ENCODE assay signal across 15 cellular contexts in the genomic region with DNA sequence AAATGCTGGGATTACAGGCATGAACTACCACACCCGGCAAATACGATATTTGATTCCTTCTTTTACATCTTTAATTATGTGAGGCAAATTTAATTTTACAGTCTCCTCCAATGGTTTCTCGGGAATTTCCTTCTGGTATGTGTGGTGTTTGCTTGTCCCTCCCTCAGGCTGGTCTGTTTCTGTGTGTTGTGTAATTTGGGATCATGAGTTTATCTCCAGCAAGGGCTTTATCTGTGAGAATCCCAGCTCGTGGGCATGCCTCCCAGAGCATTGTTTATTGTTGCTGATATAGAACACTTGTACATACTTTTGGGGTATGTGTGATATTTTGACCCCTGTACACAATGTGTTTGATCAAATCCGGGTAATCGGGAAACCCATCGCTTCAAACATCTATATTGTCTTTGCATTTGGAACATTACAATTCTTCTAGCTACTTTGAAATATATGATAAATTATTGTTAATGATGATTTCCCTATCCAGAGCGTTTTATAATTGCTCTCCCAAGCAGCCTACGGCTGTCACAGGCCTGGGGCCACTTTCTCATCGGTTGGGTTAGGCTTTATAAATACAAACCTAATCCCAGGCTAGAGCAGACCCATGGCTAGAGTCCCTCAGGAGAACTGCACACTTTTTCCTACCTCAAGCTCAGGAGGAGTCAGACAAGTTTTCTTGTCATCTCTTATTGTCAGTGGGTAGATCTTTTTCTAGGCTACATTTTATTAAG. TPM values are rescaled to one million over a fixed set of nuclear protein-coding genes. Genes with fewer than 3 reads are reported as not detected.
DNase-seq lines count a peak whose midpoint lies in the region; ATAC-seq and TF ChIP-seq lines count a peak whose summit lies in the region.
"Had no signal": no experiment of that assay in that cellular context is flagged by ENCODE, and none has a peak within 500 bp of the region (broad histone marks: within the 10 kb centered on the region; RNA-seq: fewer than 3 reads in every experiment).

No MANE protein-coding gene starts in this region.

- no peak overlapping the region for H3K4me3 ChIP-seq in esophagus squamous epithelium
- H3K4me3 ChIP-seq: heart right ventricle had no signal

- TF ChIP-seq POLR2A in esophagus squamous epithelium (IDR thresholded peaks at IDR 0.05): no peak
- TF ChIP-seq POLR2A in erythroblast (IDR thresholded peaks at IDR 0.05; ENCODE audit: low read length): no peak

- H3K4me3 Mint-ChIP-seq in activated naive CD4-positive, alpha-beta T cell treated with anti-CD3 and anti-CD28 coated beads, Interleukin-2, amount 50 U/mL, for 24 hours: no peak overlapping the region
- H3K4me3 Mint-ChIP-seq in activated CD8-positive, alpha-beta T cell treated with anti-CD3 and anti-CD28 coated beads for 36 hours: no peak overlapping the region
- H3K4me3 Mint-ChIP-seq in progenitor cell of endocrine pancreas (ENCODE audit: low read depth): no peak overlapping the region
- no peak overlapping the region for H3K4me3 Mint-ChIP-seq in chondrocyte (ENCODE audit: unreplicated experiment)

- no peak for TF ChIP-seq CTCF in activated CD8-positive, alpha-beta T cell treated with anti-CD3 and anti-CD28 coated beads for 36 hours (IDR thresholded peaks at IDR 0.05)
- TF ChIP-seq CTCF in esophagus squamous epithelium (IDR thresholded peaks at IDR 0.05) (no peak), progenitor cell of endocrine pancreas (IDR thresholded peaks at IDR 0.05; ENCODE audit: unreplicated experiment) (no peak), chondrocyte (IDR thresholded peaks at IDR 0.05) (no peak)

- H3K27me3 ChIP-seq in esophagus squamous epithelium: no peaks in the 10 kb centered on the region
- H3K27me3 ChIP-seq: heart right ventricle had no signal

- H3K27ac Mint-ChIP-seq in activated naive CD4-positive, alpha-beta T cell treated with anti-CD3 and anti-CD28 coated beads, Interleukin-2, amount 50 U/mL, for 24 hours: peak overlapping the region; percentile 81
- peak overlapping the region; percentile 78 for H3K27ac Mint-ChIP-seq in activated CD8-positive, alpha-beta T cell treated with anti-CD3 and anti-CD28 coated beads for 36 hours
- H3K27ac Mint-ChIP-seq in progenitor cell of endocrine pancreas (peak overlapping the region; percentile 76), chondrocyte (ENCODE audit: unreplicated experiment) (no peak overlapping the region)

- H3K9me3 ChIP-seq in esophagus squamous epithelium: no peaks in the 10 kb centered on the region
- H3K9me3 ChIP-seq: heart right ventricle had no signal

- H3K9me3 Mint-ChIP-seq in activated naive CD4-positive, alpha-beta T cell treated with anti-CD3 and anti-CD28 coated beads, Interleukin-2, amount 50 U/mL, for 24 hours: no peaks in the 10 kb centered on the region
- H3K9me3 Mint-ChIP-seq in activated CD8-positive, alpha-beta T cell treated with anti-CD3 and anti-CD28 coated beads for 36 hours: no peaks in the 10 kb centered on the region
- H3K9me3 Mint-ChIP-seq in progenitor cell of endocrine pancreas (ENCODE audit: low read depth) (no peaks in the 10 kb centered on the region), chondrocyte (ENCODE audit: low read depth) (no peaks in the 10 kb centered on the region)

- POLR2A ChIA-PET in activated CD8-positive, alpha-beta T cell treated with anti-CD3 and anti-CD28 coated beads for 36 hours (lab: Charles Lee): interaction anchor here (0.5 kb wide), 2 partner anchors 19 to 36 kb away, joined by 3 read pairs; no protein-coding TSS in a partner anchor

- H3K27ac ChIP-seq in esophagus squamous epithelium: peak overlapping the region in 3 of 4 donors; percentile 10 to 87 (median 83)
- H3K27ac ChIP-seq: heart right ventricle had no signal

- no peak for DNase-seq in activated naive CD4-positive, alpha-beta T cell treated with Interleukin-2 at 50 U/mL for 16 hours
- DNase-seq in activated CD8-positive, alpha-beta T cell treated with anti-CD3 and anti-CD28 coated beads for 36 hours: no peak
- DNase-seq in esophagus squamous epithelium (lab: John Stamatoyannopoulos, UW) (no peak), progenitor cell of endocrine pancreas (ENCODE audit: low spot score, unreplicated experiment) (no peak), erythroblast (lab: John Stamatoyannopoulos, UW) (no peak), chondrocyte (ENCODE audit: low spot score) (no peak)
- DNase-seq: activated CD8-positive, alpha-beta memory T cell treated with anti-CD3 and anti-CD28 coated beads for 24 hours; activated gamma-delta T cell; heart right ventricle; left colon; NCI-H1694; NCI-H446; Right ventricle myocardium superior had no signal

- intact Hi-C loops in activated CD8-positive, alpha-beta T cell treated with anti-CD3 and anti-CD28 coated beads for 36 hours (cut with micrococcal nuclease): no loop called here
- intact Hi-C loops in esophagus squamous epithelium (cut with DNase I): no loop called here

- 37 to 46% methylated on average over 10 of the region's 10 CpGs for WGBS in esophagus squamous epithelium, 2 donors

- H3K27me3 Mint-ChIP-seq in activated naive CD4-positive, alpha-beta T cell treated with anti-CD3 and anti-CD28 coated beads, Interleukin-2, amount 50 U/mL, for 24 hours: no peaks in the 10 kb centered on the region
- no peaks in the 10 kb centered on the region for H3K27me3 Mint-ChIP-seq in activated CD8-positive, alpha-beta T cell treated with anti-CD3 and anti-CD28 coated beads for 36 hours
- H3K27me3 Mint-ChIP-seq in progenitor cell of endocrine pancreas: peaks cover 4% of the 10 kb centered on the region
- H3K27me3 Mint-ChIP-seq in chondrocyte (ENCODE audit: low read depth): no peaks in the 10 kb centered on the region

- no peak for ATAC-seq in activated CD8-positive, alpha-beta T cell treated with anti-CD3 and anti-CD28 coated beads for 36 hours
- no peak for ATAC-seq in GM21447 (IDR thresholded peaks at IDR 0.05; ENCODE audit: unreplicated experiment)
- ATAC-seq: heart right ventricle, left colon had no signal

- CTCF ChIA-PET in activated CD8-positive, alpha-beta T cell treated with anti-CD3 and anti-CD28 coated beads for 36 hours (lab: Charles Lee): interaction anchor here (1.6 to 3.2 kb wide), 2 partner anchors 11 to 14 kb away, joined by 4 to 25 read pairs; no protein-coding TSS in a partner anchor

- H3K4me1 Mint-ChIP-seq in activated naive CD4-positive, alpha-beta T cell treated with anti-CD3 and anti-CD28 coated beads, Interleukin-2, amount 50 U/mL, for 24 hours: peaks cover 29% of the 10 kb centered on the region
- H3K4me1 Mint-ChIP-seq in activated CD8-positive, alpha-beta T cell treated with anti-CD3 and anti-CD28 coated beads for 36 hours (ENCODE audit: low read depth): peaks cover 41% of the 10 kb centered on the region
- H3K4me1 Mint-ChIP-seq in progenitor cell of endocrine pancreas (ENCODE audit: low read depth): peaks cover 13% of the 10 kb centered on the region
- H3K4me1 Mint-ChIP-seq in chondrocyte (ENCODE audit: low read depth): peaks cover 19% of the 10 kb centered on the region

- no peaks in the 10 kb centered on the region for H3K36me3 ChIP-seq in esophagus squamous epithelium
- H3K36me3 ChIP-seq: heart right ventricle had no signal

- H3K4me1 ChIP-seq in esophagus squamous epithelium: peaks cover 17 to 49% (median 24%) of the 10 kb centered on the region in 3 donors

- no peaks in the 10 kb centered on the region for H3K36me3 Mint-ChIP-seq in activated naive CD4-positive, alpha-beta T cell treated with anti-CD3 and anti-CD28 coated beads, Interleukin-2, amount 50 U/mL, for 24 hours
- no peaks in the 10 kb centered on the region for H3K36me3 Mint-ChIP-seq in activated CD8-positive, alpha-beta T cell treated with anti-CD3 and anti-CD28 coated beads for 36 hours (ENCODE audit: low read depth)
- H3K36me3 Mint-ChIP-seq in progenitor cell of endocrine pancreas (ENCODE audit: insufficient read depth): no peaks in the 10 kb centered on the region
- H3K36me3 Mint-ChIP-seq in chondrocyte (ENCODE audit: low read depth): no peaks in the 10 kb centered on the region

RNA-seq across cellular contexts. Expression of gene PRR5, which starts 15.0 kb away (rescaled TPM):
- 10 to 100 TPM; 26.8 to 27.3 TPM for total RNA-seq in activated CD8-positive, alpha-beta T cell treated with anti-CD3 and anti-CD28 coated beads for 36 hours
- 10 to 100 TPM; 20.8 to 33.0 (median 23.4) TPM for total RNA-seq in esophagus squamous epithelium
- 20.5 and 21.3 TPM in 2 replicates for total RNA-seq in progenitor cell of endocrine pancreas
- 10.6 to 17.2 TPM (median 15.1 TPM) in 3 replicates for total RNA-seq in chondrocyte
